1 cellular context compared by ENCODE assay signal in genomic region chr2:85485815-85486214, GRCh38.
A peak's percentile ranks its signal among the peaks of the same experiment; 100 is the strongest.
TF ChIP-seq lines count a peak whose summit lies in the region.

No MANE protein-coding gene starts in this region.

TF ChIP-seq in K562, 482 proteins besides CTCF, POLR2A, EP300 and RAD21 (continued from another document and continues in another):
- TF ChIP-seq, protein P1, sequence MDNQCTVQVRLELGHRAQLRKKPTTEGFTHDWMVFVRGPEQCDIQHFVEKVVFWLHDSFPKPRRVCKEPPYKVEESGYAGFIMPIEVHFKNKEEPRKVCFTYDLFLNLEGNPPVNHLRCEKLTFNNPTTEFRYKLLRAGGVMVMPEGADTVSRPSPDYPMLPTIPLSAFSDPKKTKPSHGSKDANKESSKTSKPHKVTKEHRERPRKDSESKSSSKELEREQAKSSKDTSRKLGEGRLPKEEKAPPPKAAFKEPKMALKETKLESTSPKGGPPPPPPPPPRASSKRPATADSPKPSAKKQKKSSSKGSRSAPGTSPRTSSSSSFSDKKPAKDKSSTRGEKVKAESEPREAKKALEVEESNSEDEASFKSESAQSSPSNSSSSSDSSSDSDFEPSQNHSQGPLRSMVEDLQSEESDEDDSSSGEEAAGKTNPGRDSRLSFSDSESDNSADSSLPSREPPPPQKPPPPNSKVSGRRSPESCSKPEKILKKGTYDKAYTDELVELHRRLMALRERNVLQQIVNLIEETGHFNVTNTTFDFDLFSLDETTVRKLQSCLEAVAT (IDR thresholded peaks at IDR 0.05) = no peak
- no peak for TF ChIP-seq GTF2A2 (tag; IDR thresholded peaks at IDR 0.05)
- TF ChIP-seq RB1 (IDR thresholded peaks at IDR 0.05; ENCODE audit: low read depth) = no peak
- no peak for TF ChIP-seq PCBP2 (IDR thresholded peaks at IDR 0.05; ENCODE audit: low read depth, low read length, poor library complexity, severe bottlenecking)
- TF ChIP-seq NFE2 (IDR thresholded peaks at IDR 0.05; ENCODE audit: low read depth) = no peak
- no peak for TF ChIP-seq CREM (IDR thresholded peaks at IDR 0.05; ENCODE audit: low read depth)
- TF ChIP-seq TEAD1 (CRISPR knock-in tag; IDR thresholded peaks at IDR 0.05) = no peak
- no peak for TF ChIP-seq THRA (IDR thresholded peaks at IDR 0.05)
- no peak for TF ChIP-seq BDP1 (IDR thresholded peaks at IDR 0.05; ENCODE audit: insufficient read depth, insufficient read length)
- TF ChIP-seq NFATC3 (IDR thresholded peaks at IDR 0.05) = no peak
- TF ChIP-seq NBN (IDR thresholded peaks at IDR 0.05; ENCODE audit: low read depth) = no peak
- TF ChIP-seq ZNF583 (CRISPR knock-in tag; IDR thresholded peaks at IDR 0.05) = no peak
- TF ChIP-seq JUND (IDR thresholded peaks at IDR 0.05; ENCODE audit: borderline replicate concordance, low read depth, low read length) = peak; percentile 19; the same call in 1 of the 2 replicates
- no peak for TF ChIP-seq JUND (tag; IDR thresholded peaks at IDR 0.05; ENCODE audit: borderline replicate concordance, low read depth, low read length)
- no peak for TF ChIP-seq SMARCE1 (IDR thresholded peaks at IDR 0.05)
- no peak for TF ChIP-seq ZNF766 (CRISPR knock-in tag; conservative IDR thresholded peaks at IDR 0.05)
- TF ChIP-seq SMAD1 (IDR thresholded peaks at IDR 0.05; ENCODE audit: low read depth, low read length, partially characterized antibody) = no peak
- TF ChIP-seq NR3C1 (CRISPR knock-in tag; IDR thresholded peaks at IDR 0.05) = no peak
- TF ChIP-seq ZNF79 (CRISPR knock-in tag; IDR thresholded peaks at IDR 0.05; ENCODE audit: low read depth) = no peak
- no peak for TF ChIP-seq TAF1 (IDR thresholded peaks at IDR 0.05; ENCODE audit: control insufficient read depth, extremely low read depth, insufficient read depth, low read length, severe bottlenecking)
- TF ChIP-seq ZNF589 (CRISPR knock-in tag; IDR thresholded peaks at IDR 0.05; ENCODE audit: low read depth) = no peak
- no peak for TF ChIP-seq KLF13 (tag; IDR thresholded peaks at IDR 0.05; ENCODE audit: borderline replicate concordance, low read depth)
- TF ChIP-seq ESRRA (IDR thresholded peaks at IDR 0.05; ENCODE audit: borderline replicate concordance, low read depth) = no peak
- TF ChIP-seq TRIM24 (IDR thresholded peaks at IDR 0.05) = 0 out of 4 replicates have a peak, but pooled peaks have one; percentile 24 to 39
- TF ChIP-seq TSHZ1 (CRISPR knock-in tag; IDR thresholded peaks at IDR 0.05) = no peak
- TF ChIP-seq ZKSCAN1 (IDR thresholded peaks at IDR 0.05; ENCODE audit: low read depth, low read length) = no peak
- TF ChIP-seq TOE1 (IDR thresholded peaks at IDR 0.05; ENCODE audit: borderline replicate concordance) = no peak
- TF ChIP-seq TOE1 (CRISPR knock-in tag; IDR thresholded peaks at IDR 0.05; ENCODE audit: borderline replicate concordance, low read depth) = no peak
- TF ChIP-seq, protein P2, sequence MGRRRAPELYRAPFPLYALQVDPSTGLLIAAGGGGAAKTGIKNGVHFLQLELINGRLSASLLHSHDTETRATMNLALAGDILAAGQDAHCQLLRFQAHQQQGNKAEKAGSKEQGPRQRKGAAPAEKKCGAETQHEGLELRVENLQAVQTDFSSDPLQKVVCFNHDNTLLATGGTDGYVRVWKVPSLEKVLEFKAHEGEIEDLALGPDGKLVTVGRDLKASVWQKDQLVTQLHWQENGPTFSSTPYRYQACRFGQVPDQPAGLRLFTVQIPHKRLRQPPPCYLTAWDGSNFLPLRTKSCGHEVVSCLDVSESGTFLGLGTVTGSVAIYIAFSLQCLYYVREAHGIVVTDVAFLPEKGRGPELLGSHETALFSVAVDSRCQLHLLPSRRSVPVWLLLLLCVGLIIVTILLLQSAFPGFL (CRISPR knock-in tag; IDR thresholded peaks at IDR 0.05) = no peak
- no peak for TF ChIP-seq FOXA3 (CRISPR knock-in tag; conservative IDR thresholded peaks at IDR 0.05 in 1 of 2, IDR thresholded peaks at IDR 0.05 in 1 of 2)
- TF ChIP-seq ZNF398 (CRISPR knock-in tag; IDR thresholded peaks at IDR 0.05) = no peak
- no peak for TF ChIP-seq ETS1 (conservative IDR thresholded peaks at IDR 0.05; ENCODE audit: control insufficient read depth, low read depth, low read length)
- TF ChIP-seq, protein P3, sequence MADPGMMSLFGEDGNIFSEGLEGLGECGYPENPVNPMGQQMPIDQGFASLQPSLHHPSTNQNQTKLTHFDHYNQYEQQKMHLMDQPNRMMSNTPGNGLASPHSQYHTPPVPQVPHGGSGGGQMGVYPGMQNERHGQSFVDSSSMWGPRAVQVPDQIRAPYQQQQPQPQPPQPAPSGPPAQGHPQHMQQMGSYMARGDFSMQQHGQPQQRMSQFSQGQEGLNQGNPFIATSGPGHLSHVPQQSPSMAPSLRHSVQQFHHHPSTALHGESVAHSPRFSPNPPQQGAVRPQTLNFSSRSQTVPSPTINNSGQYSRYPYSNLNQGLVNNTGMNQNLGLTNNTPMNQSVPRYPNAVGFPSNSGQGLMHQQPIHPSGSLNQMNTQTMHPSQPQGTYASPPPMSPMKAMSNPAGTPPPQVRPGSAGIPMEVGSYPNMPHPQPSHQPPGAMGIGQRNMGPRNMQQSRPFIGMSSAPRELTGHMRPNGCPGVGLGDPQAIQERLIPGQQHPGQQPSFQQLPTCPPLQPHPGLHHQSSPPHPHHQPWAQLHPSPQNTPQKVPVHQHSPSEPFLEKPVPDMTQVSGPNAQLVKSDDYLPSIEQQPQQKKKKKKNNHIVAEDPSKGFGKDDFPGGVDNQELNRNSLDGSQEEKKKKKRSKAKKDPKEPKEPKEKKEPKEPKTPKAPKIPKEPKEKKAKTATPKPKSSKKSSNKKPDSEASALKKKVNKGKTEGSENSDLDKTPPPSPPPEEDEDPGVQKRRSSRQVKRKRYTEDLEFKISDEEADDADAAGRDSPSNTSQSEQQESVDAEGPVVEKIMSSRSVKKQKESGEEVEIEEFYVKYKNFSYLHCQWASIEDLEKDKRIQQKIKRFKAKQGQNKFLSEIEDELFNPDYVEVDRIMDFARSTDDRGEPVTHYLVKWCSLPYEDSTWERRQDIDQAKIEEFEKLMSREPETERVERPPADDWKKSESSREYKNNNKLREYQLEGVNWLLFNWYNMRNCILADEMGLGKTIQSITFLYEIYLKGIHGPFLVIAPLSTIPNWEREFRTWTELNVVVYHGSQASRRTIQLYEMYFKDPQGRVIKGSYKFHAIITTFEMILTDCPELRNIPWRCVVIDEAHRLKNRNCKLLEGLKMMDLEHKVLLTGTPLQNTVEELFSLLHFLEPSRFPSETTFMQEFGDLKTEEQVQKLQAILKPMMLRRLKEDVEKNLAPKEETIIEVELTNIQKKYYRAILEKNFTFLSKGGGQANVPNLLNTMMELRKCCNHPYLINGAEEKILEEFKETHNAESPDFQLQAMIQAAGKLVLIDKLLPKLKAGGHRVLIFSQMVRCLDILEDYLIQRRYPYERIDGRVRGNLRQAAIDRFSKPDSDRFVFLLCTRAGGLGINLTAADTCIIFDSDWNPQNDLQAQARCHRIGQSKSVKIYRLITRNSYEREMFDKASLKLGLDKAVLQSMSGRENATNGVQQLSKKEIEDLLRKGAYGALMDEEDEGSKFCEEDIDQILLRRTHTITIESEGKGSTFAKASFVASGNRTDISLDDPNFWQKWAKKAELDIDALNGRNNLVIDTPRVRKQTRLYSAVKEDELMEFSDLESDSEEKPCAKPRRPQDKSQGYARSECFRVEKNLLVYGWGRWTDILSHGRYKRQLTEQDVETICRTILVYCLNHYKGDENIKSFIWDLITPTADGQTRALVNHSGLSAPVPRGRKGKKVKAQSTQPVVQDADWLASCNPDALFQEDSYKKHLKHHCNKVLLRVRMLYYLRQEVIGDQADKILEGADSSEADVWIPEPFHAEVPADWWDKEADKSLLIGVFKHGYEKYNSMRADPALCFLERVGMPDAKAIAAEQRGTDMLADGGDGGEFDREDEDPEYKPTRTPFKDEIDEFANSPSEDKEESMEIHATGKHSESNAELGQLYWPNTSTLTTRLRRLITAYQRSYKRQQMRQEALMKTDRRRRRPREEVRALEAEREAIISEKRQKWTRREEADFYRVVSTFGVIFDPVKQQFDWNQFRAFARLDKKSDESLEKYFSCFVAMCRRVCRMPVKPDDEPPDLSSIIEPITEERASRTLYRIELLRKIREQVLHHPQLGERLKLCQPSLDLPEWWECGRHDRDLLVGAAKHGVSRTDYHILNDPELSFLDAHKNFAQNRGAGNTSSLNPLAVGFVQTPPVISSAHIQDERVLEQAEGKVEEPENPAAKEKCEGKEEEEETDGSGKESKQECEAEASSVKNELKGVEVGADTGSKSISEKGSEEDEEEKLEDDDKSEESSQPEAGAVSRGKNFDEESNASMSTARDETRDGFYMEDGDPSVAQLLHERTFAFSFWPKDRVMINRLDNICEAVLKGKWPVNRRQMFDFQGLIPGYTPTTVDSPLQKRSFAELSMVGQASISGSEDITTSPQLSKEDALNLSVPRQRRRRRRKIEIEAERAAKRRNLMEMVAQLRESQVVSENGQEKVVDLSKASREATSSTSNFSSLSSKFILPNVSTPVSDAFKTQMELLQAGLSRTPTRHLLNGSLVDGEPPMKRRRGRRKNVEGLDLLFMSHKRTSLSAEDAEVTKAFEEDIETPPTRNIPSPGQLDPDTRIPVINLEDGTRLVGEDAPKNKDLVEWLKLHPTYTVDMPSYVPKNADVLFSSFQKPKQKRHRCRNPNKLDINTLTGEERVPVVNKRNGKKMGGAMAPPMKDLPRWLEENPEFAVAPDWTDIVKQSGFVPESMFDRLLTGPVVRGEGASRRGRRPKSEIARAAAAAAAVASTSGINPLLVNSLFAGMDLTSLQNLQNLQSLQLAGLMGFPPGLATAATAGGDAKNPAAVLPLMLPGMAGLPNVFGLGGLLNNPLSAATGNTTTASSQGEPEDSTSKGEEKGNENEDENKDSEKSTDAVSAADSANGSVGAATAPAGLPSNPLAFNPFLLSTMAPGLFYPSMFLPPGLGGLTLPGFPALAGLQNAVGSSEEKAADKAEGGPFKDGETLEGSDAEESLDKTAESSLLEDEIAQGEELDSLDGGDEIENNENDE (IDR thresholded peaks at IDR 0.05; ENCODE audit: low read depth, low read length) = no peak
- no peak for TF ChIP-seq ZNF232 (CRISPR knock-in tag; IDR thresholded peaks at IDR 0.05)
- TF ChIP-seq HNRNPK (IDR thresholded peaks at IDR 0.05; ENCODE audit: low read depth, low read length, poor library complexity, severe bottlenecking) = no peak
- no peak for TF ChIP-seq MYC (IDR thresholded peaks at IDR 0.05; ENCODE audit: low read depth, low read length)
- no peak for TF ChIP-seq MYC (CRISPR knock-in tag; IDR thresholded peaks at IDR 0.05; ENCODE audit: borderline replicate concordance, low read depth)
